1 cellular context compared by ENCODE assay signal in genomic region chr12:10393291-10393690, GRCh38.
TF ChIP-seq lines count a peak whose summit lies in the region.

No MANE protein-coding gene starts in this region.

TF ChIP-seq in HCT116, 20 proteins besides CTCF, POLR2A, EP300 and RAD21:
- no peak for TF ChIP-seq SP1 (IDR thresholded peaks at IDR 0.05; ENCODE audit: low read depth)
- no peak for TF ChIP-seq POLR2AphosphoS5 (IDR thresholded peaks at IDR 0.05; ENCODE audit: low read depth, low read length)
- no peak for TF ChIP-seq EZH2 (IDR thresholded peaks at IDR 0.05)
- TF ChIP-seq CBX3 (IDR thresholded peaks at IDR 0.05; ENCODE audit: low read depth): no peak
- TF ChIP-seq EGR1 (IDR thresholded peaks at IDR 0.05; ENCODE audit: low read depth): no peak
- TF ChIP-seq EZH2phosphoT487 (IDR thresholded peaks at IDR 0.05; ENCODE audit: borderline replicate concordance): no peak
- no peak for TF ChIP-seq SRF (IDR thresholded peaks at IDR 0.05; ENCODE audit: low read depth)
- TF ChIP-seq YY1 (IDR thresholded peaks at IDR 0.05; ENCODE audit: extremely low read depth, insufficient replicate concordance, low read depth, low read length): no peak
- TF ChIP-seq ZNF274 (IDR thresholded peaks at IDR 0.05; ENCODE audit: low read depth, low read length): no peak
- no peak for TF ChIP-seq TCF7L2 (IDR thresholded peaks at IDR 0.05; ENCODE audit: borderline replicate concordance, extremely low read depth, insufficient read depth, insufficient read length)
- TF ChIP-seq JUND (IDR thresholded peaks at IDR 0.05): no peak
- TF ChIP-seq SIN3A (IDR thresholded peaks at IDR 0.05; ENCODE audit: low read depth): no peak
- TF ChIP-seq, protein P1, sequence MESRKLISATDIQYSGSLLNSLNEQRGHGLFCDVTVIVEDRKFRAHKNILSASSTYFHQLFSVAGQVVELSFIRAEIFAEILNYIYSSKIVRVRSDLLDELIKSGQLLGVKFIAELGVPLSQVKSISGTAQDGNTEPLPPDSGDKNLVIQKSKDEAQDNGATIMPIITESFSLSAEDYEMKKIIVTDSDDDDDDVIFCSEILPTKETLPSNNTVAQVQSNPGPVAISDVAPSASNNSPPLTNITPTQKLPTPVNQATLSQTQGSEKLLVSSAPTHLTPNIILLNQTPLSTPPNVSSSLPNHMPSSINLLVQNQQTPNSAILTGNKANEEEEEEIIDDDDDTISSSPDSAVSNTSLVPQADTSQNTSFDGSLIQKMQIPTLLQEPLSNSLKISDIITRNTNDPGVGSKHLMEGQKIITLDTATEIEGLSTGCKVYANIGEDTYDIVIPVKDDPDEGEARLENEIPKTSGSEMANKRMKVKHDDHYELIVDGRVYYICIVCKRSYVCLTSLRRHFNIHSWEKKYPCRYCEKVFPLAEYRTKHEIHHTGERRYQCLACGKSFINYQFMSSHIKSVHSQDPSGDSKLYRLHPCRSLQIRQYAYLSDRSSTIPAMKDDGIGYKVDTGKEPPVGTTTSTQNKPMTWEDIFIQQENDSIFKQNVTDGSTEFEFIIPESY (IDR thresholded peaks at IDR 0.05; ENCODE audit: extremely low read depth, insufficient replicate concordance, low read length): no peak
- no peak for TF ChIP-seq FOSL1 (IDR thresholded peaks at IDR 0.05; ENCODE audit: low read depth)
- no peak for TF ChIP-seq CEBPB (IDR thresholded peaks at IDR 0.05; ENCODE audit: low read depth)
- TF ChIP-seq ELF1 (IDR thresholded peaks at IDR 0.05; ENCODE audit: borderline replicate concordance, low read depth): no peak
- TF ChIP-seq REST (IDR thresholded peaks at IDR 0.05; ENCODE audit: low read depth): no peak
- no peak for TF ChIP-seq MAX (IDR thresholded peaks at IDR 0.05)
- TF ChIP-seq, protein P2, sequence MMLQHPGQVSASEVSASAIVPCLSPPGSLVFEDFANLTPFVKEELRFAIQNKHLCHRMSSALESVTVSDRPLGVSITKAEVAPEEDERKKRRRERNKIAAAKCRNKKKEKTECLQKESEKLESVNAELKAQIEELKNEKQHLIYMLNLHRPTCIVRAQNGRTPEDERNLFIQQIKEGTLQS (IDR thresholded peaks at IDR 0.05): no peak
